Comparison of ENCODE assay signal across 21 cellular contexts in the genomic region with DNA sequence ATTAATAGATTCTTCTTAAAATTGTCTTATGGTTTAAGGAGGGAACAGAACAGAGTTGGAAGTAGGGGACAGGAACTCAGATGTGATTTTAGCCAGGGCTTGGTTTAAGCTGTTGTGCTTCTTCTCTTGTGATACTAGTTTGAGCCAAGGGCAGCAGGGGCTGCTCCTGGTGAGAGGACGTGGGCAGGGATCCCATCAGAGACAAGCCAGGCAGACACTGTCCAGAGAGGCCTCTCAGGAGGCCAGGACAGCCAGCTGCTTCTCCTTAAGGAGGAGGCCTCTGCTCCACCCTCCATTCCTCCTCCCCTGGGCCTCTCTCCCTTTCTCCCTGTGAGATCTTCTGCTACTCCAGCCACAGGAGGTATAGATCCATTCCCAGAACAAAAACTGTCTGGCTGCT.
"Had no signal": no experiment of that assay in that cellular context is flagged by ENCODE, and none has a peak within 500 bp of the region (broad histone marks: within the 10 kb centered on the region; RNA-seq: fewer than 3 reads in every experiment).

No MANE protein-coding gene starts in this region.

- H3K4me1 ChIP-seq: parathyroid adenoma, testis had no signal

- H3K27ac ChIP-seq: cardiac muscle cell, esophagus muscularis mucosa, neutrophil, parathyroid adenoma, testis had no signal

- H3K4me3 ChIP-seq: cardiac muscle cell, esophagus muscularis mucosa, testis had no signal

- H3K79me2 ChIP-seq: parathyroid adenoma had no signal

- ATAC-seq: activated CD4-positive, alpha-beta T cell treated with anti-CD3 and anti-CD28 coated beads for 36 hours; activated CD8-positive, alpha-beta memory T cell treated with anti-CD3 and anti-CD28 coated beads, Interleukin-2, amount 10 ng/mL, durations not matched to agents 7 days and 5 days; left lobe of liver; sciatic nerve; stimulated activated memory B cell treated with anti-CD40 and anti-IgM and Interleukin-4, amounts not matched to agents 10 μg/mL and 1 μg/mL and 100 μg/mL, for 72 hours; T-cell; WTC11 had no signal

- H3K27ac Mint-ChIP-seq: activated CD4-positive, alpha-beta memory T cell treated with anti-CD3 and anti-CD28 coated beads, Interleukin-2, amount 10 ng/mL, durations not matched to agents 7 days and 5 days; activated CD4-positive, alpha-beta T cell treated with anti-CD3 and anti-CD28 coated beads for 36 hours; activated CD8-positive, alpha-beta memory T cell treated with anti-CD3 and anti-CD28 coated beads, Interleukin-2, amount 10 ng/mL, durations not matched to agents 7 days and 5 days; activated naive CD4-positive, alpha-beta T cell treated with anti-CD3 and anti-CD28 coated beads for 36 hours; stimulated activated memory B cell treated with anti-CD40 and anti-IgM and Interleukin-4, amounts not matched to agents 10 μg/mL and 1 μg/mL and 100 μg/mL, for 72 hours; T-cell; type B pancreatic cell; WTC11 had no signal

- H3K9me3 ChIP-seq: esophagus muscularis mucosa, neutrophil, testis had no signal

- DNase-seq: activated CD4-positive, alpha-beta memory T cell treated with anti-CD3 and anti-CD28 coated beads, Interleukin-2, amount 10 ng/mL, durations not matched to agents 7 days and 5 days; activated CD4-positive, alpha-beta T cell treated with anti-CD3 and anti-CD28 coated beads for 36 hours; activated CD8-positive, alpha-beta memory T cell treated with anti-CD3 and anti-CD28 coated beads, Interleukin-2, amount 10 ng/mL, durations not matched to agents 7 days and 5 days; activated naive CD4-positive, alpha-beta T cell treated with anti-CD3 and anti-CD28 coated beads for 36 hours; amygdala; dermis blood vessel endothelial cell; effector memory CD4-positive, alpha-beta T cell; hippocampal formation; midbrain; stimulated activated CD4-positive, alpha-beta T cell treated with anti-CD3 and anti-CD28 coated beads, Interleukin-4, amount 100 ng/mL, for 24 hours; T-cell; testis had no signal

- H3K36me3 ChIP-seq: cardiac muscle cell, esophagus muscularis mucosa, neutrophil had no signal

- H3K4me3 Mint-ChIP-seq: activated CD4-positive, alpha-beta memory T cell treated with anti-CD3 and anti-CD28 coated beads, Interleukin-2, amount 10 ng/mL, durations not matched to agents 7 days and 5 days; activated CD4-positive, alpha-beta T cell treated with anti-CD3 and anti-CD28 coated beads for 36 hours; activated CD8-positive, alpha-beta memory T cell treated with anti-CD3 and anti-CD28 coated beads, Interleukin-2, amount 10 ng/mL, durations not matched to agents 7 days and 5 days; activated naive CD4-positive, alpha-beta T cell treated with anti-CD3 and anti-CD28 coated beads for 36 hours; stimulated activated memory B cell treated with anti-CD40 and anti-IgM and Interleukin-4, amounts not matched to agents 10 μg/mL and 1 μg/mL and 100 μg/mL, for 72 hours; T-cell; type B pancreatic cell; WTC11 had no signal

- H2AFZ ChIP-seq: parathyroid adenoma had no signal

- H3K27me3 Mint-ChIP-seq: activated CD4-positive, alpha-beta T cell treated with anti-CD3 and anti-CD28 coated beads for 36 hours; activated CD8-positive, alpha-beta memory T cell treated with anti-CD3 and anti-CD28 coated beads, Interleukin-2, amount 10 ng/mL, durations not matched to agents 7 days and 5 days; T-cell had no signal

- H3K27me3 ChIP-seq: esophagus muscularis mucosa, testis had no signal

- H3K9me3 Mint-ChIP-seq: activated CD4-positive, alpha-beta memory T cell treated with anti-CD3 and anti-CD28 coated beads, Interleukin-2, amount 10 ng/mL, durations not matched to agents 7 days and 5 days; activated naive CD4-positive, alpha-beta T cell treated with anti-CD3 and anti-CD28 coated beads for 36 hours; stimulated activated memory B cell treated with anti-CD40 and anti-IgM and Interleukin-4, amounts not matched to agents 10 μg/mL and 1 μg/mL and 100 μg/mL, for 72 hours; T-cell; type B pancreatic cell had no signal

- H3K36me3 Mint-ChIP-seq: stimulated activated memory B cell treated with anti-CD40 and anti-IgM and Interleukin-4, amounts not matched to agents 10 μg/mL and 1 μg/mL and 100 μg/mL, for 72 hours; T-cell; type B pancreatic cell had no signal

- H3K9ac ChIP-seq: parathyroid adenoma had no signal

- H3K4me1 Mint-ChIP-seq: WTC11 had no signal
